Comparison of ENCODE assay signal across 23 cellular contexts in genomic region chr4:77014256-77014655, GRCh38.
A peak's percentile ranks its signal among the peaks of the same experiment; 100 is the strongest.
DNase-seq lines count a peak whose midpoint lies in the region; ATAC-seq and TF ChIP-seq lines count a peak whose summit lies in the region.
"Had no signal": no experiment of that assay in that cellular context is flagged by ENCODE, and none has a peak within 500 bp of the region (broad histone marks: within the 10 kb centered on the region; RNA-seq: fewer than 3 reads in every experiment).

No MANE protein-coding gene starts in this region.

- no peaks in the 10 kb centered on the region for H4K20me1 ChIP-seq in Loucy (ENCODE audit: insufficient read depth, low read length, poor library complexity, severe bottlenecking)
- H4K20me1 ChIP-seq: BLaER1 treated with 17β-estradiol and CSF1 and Interleukin-3, amounts not matched to agents 10 nM and 100 nM had no signal

- no peaks in the 10 kb centered on the region; the same call in 1 of the 2 replicates for H3F3A ChIP-seq in Loucy (ENCODE audit: low read depth)

- peaks cover 21% of the 10 kb centered on the region for H3K36me3 Mint-ChIP-seq in activated CD4-positive, alpha-beta T cell treated with anti-CD3 and anti-CD28 coated beads for 36 hours (ENCODE audit: low read depth)
- peaks cover 48% of the 10 kb centered on the region for H3K36me3 Mint-ChIP-seq in activated naive CD8-positive, alpha-beta T cell treated with anti-CD3 and anti-CD28 coated beads, Interleukin-2, amount 10 ng/mL, durations not matched to agents 7 days and 5 days
- peaks cover 86% of the 10 kb centered on the region for H3K36me3 Mint-ChIP-seq in nephron progenitor cell (ENCODE audit: low read depth)

- POLR2A ChIA-PET in activated CD4-positive, alpha-beta T cell treated with anti-CD3 and anti-CD28 coated beads for 36 hours (lab: Charles Lee): no interaction called here
- POLR2A ChIA-PET in activated naive CD8-positive, alpha-beta T cell treated with anti-CD3 and anti-CD28 coated beads, Interleukin-2, amount 10 ng/mL, durations not matched to agents 7 days and 5 days (lab: Charles Lee): no interaction called here

- H3K4me3 Mint-ChIP-seq in activated CD4-positive, alpha-beta T cell treated with anti-CD3 and anti-CD28 coated beads for 36 hours: no peak overlapping the region
- peak overlapping the region; percentile 35 for H3K4me3 Mint-ChIP-seq in activated naive CD8-positive, alpha-beta T cell treated with anti-CD3 and anti-CD28 coated beads, Interleukin-2, amount 10 ng/mL, durations not matched to agents 7 days and 5 days
- no peak overlapping the region for H3K4me3 Mint-ChIP-seq in nephron progenitor cell
- H3K4me3 Mint-ChIP-seq: neural progenitor cell had no signal

- no peak for DNase-seq in activated CD4-positive, alpha-beta T cell treated with anti-CD3 and anti-CD28 coated beads for 36 hours
- DNase-seq in activated CD4-positive, alpha-beta T cell treated with anti-CD3 and anti-CD28 coated beads, Interleukin-2, amount 50 U/mL, for 1 hour: no peak
- DNase-seq in activated naive CD8-positive, alpha-beta T cell treated with anti-CD3 and anti-CD28 coated beads, Interleukin-2, amount 10 ng/mL, durations not matched to agents 7 days and 5 days: no peak
- DNase-seq in nephron progenitor cell: no peak
- no peak for DNase-seq in stimulated activated CD4-positive, alpha-beta T cell treated with anti-CD3 and anti-CD28 coated beads, Interleukin-2, amount 100 ng/mL, for 48 hours
- DNase-seq in omental fat pad (ENCODE audit: low spot score): no peak
- DNase-seq: activated gamma-delta T cell treated with Interleukin-2 at 50 U/mL for 16 hours; body of pancreas; DMS53; foreskin fibroblast; hypothalamus; NCI-H1048; NCI-H2081; NCI-H526 treated with DMSO at 0.1 percent for 48 hours; PC-3; SJCRH30; stimulated activated CD8-positive, alpha-beta memory T cell treated with anti-CD3 and anti-CD28 coated beads, Interleukin-4, amount 100 ng/mL, for 48 hours; testis had no signal

- H3K27ac Mint-ChIP-seq in activated CD4-positive, alpha-beta T cell treated with anti-CD3 and anti-CD28 coated beads for 36 hours: no peak overlapping the region
- H3K27ac Mint-ChIP-seq in activated naive CD8-positive, alpha-beta T cell treated with anti-CD3 and anti-CD28 coated beads, Interleukin-2, amount 10 ng/mL, durations not matched to agents 7 days and 5 days: peak overlapping the region; percentile 55
- H3K27ac Mint-ChIP-seq in nephron progenitor cell: peak overlapping the region; percentile 3
- H3K27ac Mint-ChIP-seq: neural progenitor cell had no signal

- H3K4me1 Mint-ChIP-seq in activated CD4-positive, alpha-beta T cell treated with anti-CD3 and anti-CD28 coated beads for 36 hours: peaks cover 33% of the 10 kb centered on the region
- peaks cover 25% of the 10 kb centered on the region for H3K4me1 Mint-ChIP-seq in activated naive CD8-positive, alpha-beta T cell treated with anti-CD3 and anti-CD28 coated beads, Interleukin-2, amount 10 ng/mL, durations not matched to agents 7 days and 5 days
- peaks cover 14% of the 10 kb centered on the region for H3K4me1 Mint-ChIP-seq in nephron progenitor cell

- no peak overlapping the region for H3K4me3 ChIP-seq in Loucy (ENCODE audit: low read length, poor library complexity, severe bottlenecking)
- H3K4me3 ChIP-seq: BLaER1 treated with 17β-estradiol and CSF1 and Interleukin-3, amounts not matched to agents 10 nM and 100 nM; body of pancreas; neural progenitor cell; SJCRH30; testis had no signal

- H3K9ac ChIP-seq in Loucy (ENCODE audit: low read depth, low read length, poor library complexity, severe bottlenecking): no peak overlapping the region
- H3K9ac ChIP-seq: BLaER1 treated with 17β-estradiol and CSF1 and Interleukin-3, amounts not matched to agents 10 nM and 100 nM; neural progenitor cell had no signal

- H3K36me3 ChIP-seq in Loucy (ENCODE audit: insufficient read depth, low read length): peaks cover 31% of the 10 kb centered on the region; the same call in 1 of the 2 replicates

- TF ChIP-seq CTCF in Loucy (conservative IDR thresholded peaks at IDR 0.05; ENCODE audit: low read length) (no peak), nephron progenitor cell (IDR thresholded peaks at IDR 0.05) (no peak), omental fat pad (IDR thresholded peaks at IDR 0.05) (no peak)

- no peaks in the 10 kb centered on the region for H3K79me2 ChIP-seq in Loucy (ENCODE audit: insufficient read depth, low read length)

- CTCF ChIA-PET in activated CD4-positive, alpha-beta T cell treated with anti-CD3 and anti-CD28 coated beads for 36 hours (lab: Charles Lee): no interaction called here

- H2AFZ ChIP-seq in Loucy (ENCODE audit: low read length): 0 out of 2 replicates have a peak overlapping the region, but pooled peaks have one; percentile 38
- H2AFZ ChIP-seq: neural progenitor cell had no signal

- no peaks in the 10 kb centered on the region for H3K9me3 Mint-ChIP-seq in activated CD4-positive, alpha-beta T cell treated with anti-CD3 and anti-CD28 coated beads for 36 hours (ENCODE audit: low read depth)
- no peaks in the 10 kb centered on the region for H3K9me3 Mint-ChIP-seq in activated naive CD8-positive, alpha-beta T cell treated with anti-CD3 and anti-CD28 coated beads, Interleukin-2, amount 10 ng/mL, durations not matched to agents 7 days and 5 days
- H3K9me3 Mint-ChIP-seq in nephron progenitor cell: no peaks in the 10 kb centered on the region
- H3K9me3 Mint-ChIP-seq: neural progenitor cell had no signal

- H3K27me3 Mint-ChIP-seq in activated CD4-positive, alpha-beta T cell treated with anti-CD3 and anti-CD28 coated beads for 36 hours: peaks cover 2% of the 10 kb centered on the region
- no peaks in the 10 kb centered on the region for H3K27me3 Mint-ChIP-seq in activated naive CD8-positive, alpha-beta T cell treated with anti-CD3 and anti-CD28 coated beads, Interleukin-2, amount 10 ng/mL, durations not matched to agents 7 days and 5 days
- no peaks in the 10 kb centered on the region for H3K27me3 Mint-ChIP-seq in nephron progenitor cell (ENCODE audit: low read depth, poor library complexity)

- peaks cover 29% of the 10 kb centered on the region for H3K4me1 ChIP-seq in Loucy (ENCODE audit: insufficient read depth, low read length, poor library complexity, severe bottlenecking)
- H3K4me1 ChIP-seq: body of pancreas, neural progenitor cell had no signal

- intact Hi-C loops in activated CD4-positive, alpha-beta T cell treated with anti-CD3 and anti-CD28 coated beads for 36 hours (cut with DNase I, micrococcal nuclease): no loop called here

- H3K4me2 ChIP-seq in Loucy (ENCODE audit: low read depth, low read length, poor library complexity, severe bottlenecking): peak overlapping the region; percentile 32
- H3K4me2 ChIP-seq: neural progenitor cell had no signal

- ATAC-seq in activated CD4-positive, alpha-beta T cell treated with anti-CD3 and anti-CD28 coated beads for 36 hours: peak; percentile 72
- ATAC-seq in activated naive CD8-positive, alpha-beta T cell treated with anti-CD3 and anti-CD28 coated beads, Interleukin-2, amount 10 ng/mL, durations not matched to agents 7 days and 5 days (ENCODE audit: low read depth): peak; percentile 66
- no peak for ATAC-seq in GM18868 (IDR thresholded peaks at IDR 0.05; ENCODE audit: unreplicated experiment)
- ATAC-seq in omental fat pad (ENCODE audit: low FRiP score): no peak
- ATAC-seq: body of pancreas, HCT116, PC-3 had no signal

- H3K9me3 ChIP-seq in Loucy (ENCODE audit: insufficient read depth, low read depth, low read length): no peaks in the 10 kb centered on the region
- H3K9me3 ChIP-seq: BLaER1 treated with 17β-estradiol and CSF1 and Interleukin-3, amounts not matched to agents 10 nM and 100 nM; body of pancreas; SJCRH30; testis had no signal

- H3K27me3 ChIP-seq in Loucy (ENCODE audit: insufficient read depth, low read length, poor library complexity, severe bottlenecking): no peaks in the 10 kb centered on the region
- H3K27me3 ChIP-seq: BLaER1 treated with 17β-estradiol and CSF1 and Interleukin-3, amounts not matched to agents 10 nM and 100 nM; body of pancreas; neural progenitor cell; SJCRH30; testis had no signal

- H3K9me2 ChIP-seq in Loucy (replicated peaks; ENCODE audit: low read depth, low read length): no peaks in the 10 kb centered on the region

Comparison
In these comparisons a context has a peak if more than half of its experiments do, and no peak if none do; other contexts are left out.
1. ATAC-seq: peak in activated CD4-positive, alpha-beta T cell treated with anti-CD3 and anti-CD28 coated beads for 36 hours (single experiment) and activated naive CD8-positive, alpha-beta T cell treated with anti-CD3 and anti-CD28 coated beads, Interleukin-2, amount 10 ng/mL, durations not matched to agents 7 days and 5 days (single experiment); none in GM18868 (single experiment) and omental fat pad (single experiment).